In genomic region chr22:30008401-30008800, GRCh38 we compare ENCODE assay signal across 18 cellular contexts.
"Had no signal": no experiment of that assay in that cellular context is flagged by ENCODE, and none has a peak within 500 bp of the region (broad histone marks: within the 10 kb centered on the region; RNA-seq: fewer than 3 reads in every experiment).

No MANE protein-coding gene starts in this region.

- H3K9me3 Mint-ChIP-seq: activated T-helper 1 cell treated with anti-CD3 and anti-CD28 coated beads, Interleukin-12 subunit alpha, Interleukin-12 subunit beta, Interleukin-2, Interleukin-4 antibody, amounts not matched to agents 30 ng/mL and 10 ng/mL and 1 ng/mL, durations not matched to agents 14 hours and 24 hours and 36 hours; T-helper 1 cell treated with Interleukin-12 subunit alpha and Interleukin-12 subunit beta and Interleukin-4 antibody, amounts not matched to agents 30 μg/mL and 1 μg/mL, for 36 hours had no signal

- H3K27me3 ChIP-seq: ascending aorta, right atrium auricular region, tibial artery had no signal

- H3K4me3 Mint-ChIP-seq: activated T-helper 1 cell treated with anti-CD3 and anti-CD28 coated beads, Interleukin-12 subunit alpha, Interleukin-12 subunit beta, Interleukin-2, Interleukin-4 antibody, amounts not matched to agents 30 ng/mL and 10 ng/mL and 1 ng/mL, durations not matched to agents 14 hours and 24 hours and 36 hours; T-helper 1 cell treated with Interleukin-12 subunit alpha and Interleukin-12 subunit beta and Interleukin-4 antibody, amounts not matched to agents 30 μg/mL and 1 μg/mL, for 36 hours had no signal

- H3K27ac ChIP-seq: ascending aorta, epithelial cell of prostate, left ventricle myocardium inferior, right atrium auricular region, tibial artery had no signal

- H3K9me3 ChIP-seq: ascending aorta, left ventricle myocardium inferior, prostate gland, right atrium auricular region, tibial artery had no signal

- H3K4me3 ChIP-seq: ascending aorta, left ventricle myocardium inferior, prostate gland, right atrium auricular region, tibial artery had no signal

- H3K4me1 ChIP-seq: ascending aorta, tibial artery had no signal

- H3K27ac Mint-ChIP-seq: activated T-helper 1 cell treated with anti-CD3 and anti-CD28 coated beads, Interleukin-12 subunit alpha, Interleukin-12 subunit beta, Interleukin-2, Interleukin-4 antibody, amounts not matched to agents 30 ng/mL and 10 ng/mL and 1 ng/mL, durations not matched to agents 14 hours and 24 hours and 36 hours; T-helper 1 cell treated with Interleukin-12 subunit alpha and Interleukin-12 subunit beta and Interleukin-4 antibody, amounts not matched to agents 30 μg/mL and 1 μg/mL, for 36 hours had no signal

- DNase-seq: activated CD4-positive, CD25-positive, alpha-beta regulatory T cell treated with anti-CD3 and anti-CD28 coated beads, Interleukin-2, amount 50 U/mL, for 72 hours; activated CD8-positive, alpha-beta memory T cell treated with anti-CD3 and anti-CD28 coated beads for 24 hours; dermis blood vessel endothelial cell; foreskin melanocyte; left ventricle myocardium inferior; mammary epithelial cell; stimulated activated CD4-positive, alpha-beta T cell treated with anti-CD3 and anti-CD28 coated beads, Interleukin-12 subunit alpha, Interleukin-12 subunit beta, amount 100 ng/mL, for 4 hours; stimulated activated CD4-positive, alpha-beta T cell treated with anti-CD3 and anti-CD28 coated beads, Interleukin-1b, Interleukin-23, amount 100 ng/mL, for 48 hours; stimulated activated naive CD4-positive, alpha-beta T cell treated with Interleukin-2 at 50 U/mL for 16 hours; substantia nigra; tibial artery had no signal

- H3K36me3 ChIP-seq: prostate gland had no signal

- FAIRE-seq: urothelium cell line had no signal
